ENCODE assay signal across 9 cellular contexts in genomic region chr9:114718801-114719221, GRCh38. TPM values are rescaled to one million over a fixed set of nuclear protein-coding genes. Genes with fewer than 3 reads are reported as not detected.
DNase-seq lines count a peak whose midpoint lies in the region; ATAC-seq and TF ChIP-seq lines count a peak whose summit lies in the region.
"Had no signal": no experiment of that assay in that cellular context is flagged by ENCODE, and none has a peak within 500 bp of the region (broad histone marks: within the 10 kb centered on the region; RNA-seq: fewer than 3 reads in every experiment).

No MANE protein-coding gene starts in this region.

- H3K9me3 Mint-ChIP-seq in activated T-helper 17 cell treated with anti-CD3 and anti-CD28 coated beads, Interleukin-2, amount 50 U/mL, for 72 hours: peaks cover 4% of the 10 kb centered on the region

- peak overlapping the region; percentile 66 for H3K4me3 Mint-ChIP-seq in activated T-helper 17 cell treated with anti-CD3 and anti-CD28 coated beads, Interleukin-2, amount 50 U/mL, for 72 hours

- intact Hi-C loops in adrenal gland (cut with DNase I): no loop called here

- H3K27ac ChIP-seq in adrenal gland (no peak overlapping the region), right atrium auricular region (no peak overlapping the region)
- H3K27ac ChIP-seq: cardiac muscle cell had no signal

- H3K4me3 ChIP-seq in adrenal gland (no peak overlapping the region), right atrium auricular region (no peak overlapping the region)
- H3K4me3 ChIP-seq: cardiac muscle cell had no signal

- H3K4me1 Mint-ChIP-seq in activated T-helper 17 cell treated with anti-CD3 and anti-CD28 coated beads, Interleukin-2, amount 50 U/mL, for 72 hours: peaks cover 35% of the 10 kb centered on the region

- TF ChIP-seq POLR2A in adrenal gland (IDR thresholded peaks at IDR 0.05): no peak

- peak; percentile 49 for ATAC-seq in GM18868 (IDR thresholded peaks at IDR 0.05; ENCODE audit: unreplicated experiment)
- peak; percentile 93 for ATAC-seq in activated T-helper 17 cell treated with anti-CD3 and anti-CD28 coated beads, Interleukin-2, amount 50 U/mL, for 72 hours (replicated peaks)

- H3K27ac Mint-ChIP-seq in activated T-helper 17 cell treated with anti-CD3 and anti-CD28 coated beads, Interleukin-2, amount 50 U/mL, for 72 hours: peak overlapping the region; percentile 98

- 75 to 84% (median 80%) methylated on average over 7 to 8 of the region's 8 CpGs for WGBS in adrenal gland, 4 donors

- peaks cover 6% of the 10 kb centered on the region for H3K36me3 Mint-ChIP-seq in activated T-helper 17 cell treated with anti-CD3 and anti-CD28 coated beads, Interleukin-2, amount 50 U/mL, for 72 hours (ENCODE audit: low read depth)

- DNase-seq in HT1080 (ENCODE audit: low read depth): peak; percentile 93
- DNase-seq in stimulated activated CD4-positive, alpha-beta T cell treated with anti-CD3 and anti-CD28 coated beads, Interleukin-2, amount 100 ng/mL, for 4 hours (ENCODE audit: low read depth): peak; percentile 82
- DNase-seq in nucleus accumbens (lab: John Stamatoyannopoulos, UW): no peak
- DNase-seq in adrenal gland: no peak
- no peak for DNase-seq in putamen (ENCODE audit: low spot score)
- DNase-seq in right atrium auricular region (ENCODE audit: low spot score): no peak

- H3K27me3 ChIP-seq in adrenal gland (no peaks in the 10 kb centered on the region), right atrium auricular region (no peaks in the 10 kb centered on the region)

- no peaks in the 10 kb centered on the region for H3K27me3 Mint-ChIP-seq in activated T-helper 17 cell treated with anti-CD3 and anti-CD28 coated beads, Interleukin-2, amount 50 U/mL, for 72 hours

- H3K9me3 ChIP-seq in adrenal gland (replicated peaks in 1 of 3): no peaks in the 10 kb centered on the region
- H3K9me3 ChIP-seq in right atrium auricular region: peaks cover 0 to 5% of the 10 kb centered on the region in 2 donors

- no peak for TF ChIP-seq CTCF in adrenal gland (IDR thresholded peaks at IDR 0.05)
- no peak for TF ChIP-seq CTCF in right atrium auricular region (IDR thresholded peaks at IDR 0.05)

- no peaks in the 10 kb centered on the region for H3K4me1 ChIP-seq in adrenal gland (replicated peaks in 1 of 2)
- H3K4me1 ChIP-seq in right atrium auricular region: no peaks in the 10 kb centered on the region

- H3K36me3 ChIP-seq in adrenal gland (replicated peaks in 1 of 2) (no peaks in the 10 kb centered on the region), right atrium auricular region (no peaks in the 10 kb centered on the region)
- H3K36me3 ChIP-seq: cardiac muscle cell had no signal

RNA-seq across cellular contexts. Expression of gene TEX48, which starts 36.8 kb away (rescaled TPM):
- total RNA-seq in HT1080 (2014; rRNA removed; shearing (Covaris generic)): 0.96 TPM in 1 of 2 replicates, not detected in the other
- polyA plus RNA-seq in HT1080 (2015; cell fraction: cytosol; rRNA removed): not detected in 2 replicates
- 0.43 TPM in 1 of 2 replicates, not detected in the other for polyA plus RNA-seq in HT1080 (2015; cell fraction: nucleus; rRNA removed)
- total RNA-seq in activated T-helper 17 cell treated with anti-CD3 and anti-CD28 coated beads, Interleukin-2, amount 50 U/mL, for 72 hours: under 1 TPM; 0.42 to 0.67 TPM
- not detected for total RNA-seq in adrenal gland
- polyA plus RNA-seq in adrenal gland: not detected
- not detected for total RNA-seq in right atrium auricular region
- total RNA-seq: cardiac muscle cell had no signal
- polyA plus RNA-seq: cardiac muscle cell had no signal

Comparison
In these comparisons a context has a peak if more than half of its experiments do, and no peak if none do; other contexts are left out.
1. DNase-seq: peak in HT1080 (single experiment) and stimulated activated CD4-positive, alpha-beta T cell treated with anti-CD3 and anti-CD28 coated beads, Interleukin-2, amount 100 ng/mL, for 4 hours (single experiment); none in nucleus accumbens (0 of 56), adrenal gland (0 of 7), putamen (single experiment) and right atrium auricular region (single experiment).